Comparison of ENCODE assay signal across 8 cellular contexts in genomic region chr1:28248273-28249012, GRCh38. TPM values are rescaled to one million over a fixed set of nuclear protein-coding genes. Genes with fewer than 3 reads are reported as not detected.
DNase-seq lines count a peak whose midpoint lies in the region; ATAC-seq and TF ChIP-seq lines count a peak whose summit lies in the region.

No MANE protein-coding gene starts in this region.

- CTCF ChIA-PET in CD4-positive, alpha-beta memory T cell (lab: Charles Lee; ENCODE audit: partially characterized antibody) = interaction anchor here (0.7 to 5.5 kb wide), 54 partner anchors 9 to 633 kb away, joined by 3 to 67 read pairs (median 5); partner anchors contain the start of genes ATP5IF1, DNAJC8, MED18 and PHACTR4
- CTCF ChIA-PET in HEK293T (lab: Yijun Ruan, JAX) = interaction anchor here (0.6 to 2.4 kb wide), 26 partner anchors 8 to 333 kb away, joined by 3 to 23 read pairs (median 4); partner anchors contain the start of genes ATP5IF1, MED18 and SESN2

- no peaks in the 10 kb centered on the region for H3K9me3 Mint-ChIP-seq in CD4-positive, alpha-beta memory T cell

- TF ChIP-seq RAD21 in liver (IDR thresholded peaks at IDR 0.05) = peak; percentile 95 to 96

- H3K4me1 Mint-ChIP-seq in CD4-positive, alpha-beta memory T cell = peaks cover 34 to 56% (median 48%) of the 10 kb centered on the region in 4 donors

- ATAC-seq in GM19351 (IDR thresholded peaks at IDR 0.05; ENCODE audit: unreplicated experiment) = no peak

- POLR2A ChIA-PET in CD4-positive, alpha-beta memory T cell (lab: Charles Lee; ENCODE audit: partially characterized antibody) = interaction anchor here (0.6 to 8.9 kb wide), 23 partner anchors 12 to 934 kb away, joined by 3 to 197 read pairs (median 5); partner anchors contain the start of genes ATP5IF1, DNAJC8, EYA3 and MED18
- POLR2A ChIA-PET in HEK293T (lab: Yijun Ruan, JAX) = interaction anchor here (0.7 to 7.1 kb wide), 24 partner anchors 12 to 476 kb away, joined by 3 to 89 read pairs (median 4); partner anchors contain the start of genes ATP5IF1, DNAJC8, MED18 and PHACTR4

- WGBS in liver = 1% methylated on average over 12 of the region's 12 CpGs

- H3K27me3 Mint-ChIP-seq in CD4-positive, alpha-beta memory T cell = no peaks in the 10 kb centered on the region

- H3K9me3 ChIP-seq in CD4-positive, alpha-beta memory T cell (ENCODE audit: control insufficient read depth in 1 of 2, low read length in 2 of 2) = no peaks in the 10 kb centered on the region
- no peaks in the 10 kb centered on the region for H3K9me3 ChIP-seq in liver (ENCODE audit: control insufficient read depth in 4 of 4, low read length in 3 of 4)

- peak; percentile 93 for TF ChIP-seq CTCF in liver (IDR thresholded peaks at IDR 0.05; ENCODE audit: low read depth, low read length, missing input control)

- H3K27ac ChIP-seq in CD4-positive, alpha-beta memory T cell (ENCODE audit: low read depth, low read length) = peak overlapping the region; percentile 83
- H3K27ac ChIP-seq in liver (ENCODE audit: low read depth in 1 of 2, low read length in 2 of 2) = peak overlapping the region; percentile 73 to 82

- peak overlapping the region; percentile 2 to 25 for H3K4me3 ChIP-seq in CD4-positive, alpha-beta memory T cell (ENCODE audit: low read length in 2 of 2)
- H3K4me3 ChIP-seq in liver (ENCODE audit: low read depth in 1 of 3, low read length in 3 of 3) = peak overlapping the region; percentile 6 to 17 (median 12)

- peak overlapping the region; percentile 22 to 66 for H3K9ac ChIP-seq in liver (ENCODE audit: low read depth in 1 of 2, low read length in 2 of 2)

- H3K36me3 Mint-ChIP-seq in CD4-positive, alpha-beta memory T cell = peaks cover 0 to 3% of the 10 kb centered on the region in 2 donors

- DNase-seq in CD4-positive, alpha-beta memory T cell = peak; percentile 77 to 83 (median 81)
- peak; percentile 82 for DNase-seq in HEK293T (ENCODE audit: extremely low spot score)
- DNase-seq in NCI-H524 treated with DMSO at 0.1 percent for 48 hours (lab: John Stamatoyannopoulos, UW) = peak; percentile 32
- DNase-seq in activated CD4-positive, alpha-beta T cell treated with anti-CD3 and anti-CD28 coated beads, Interleukin-2, amount 50 U/mL, for 1 hour = peak; percentile 82
- peak; percentile 49 to 77 for DNase-seq in dermis microvascular lymphatic vessel endothelial cell (ENCODE audit: low read depth in 2 of 2)
- DNase-seq in stimulated activated CD4-positive, alpha-beta T cell treated with anti-CD3 and anti-CD28 coated beads, Interleukin-2, amount 100 ng/mL, for 48 hours = peak; percentile 78 to 82

- peak overlapping the region; percentile 75 to 96 (median 88) for H3K4me3 Mint-ChIP-seq in CD4-positive, alpha-beta memory T cell

- H3K27ac Mint-ChIP-seq in CD4-positive, alpha-beta memory T cell = peak overlapping the region; percentile 88 to 99 (median 94)

- no peaks in the 10 kb centered on the region for H3K36me3 ChIP-seq in CD4-positive, alpha-beta memory T cell (ENCODE audit: insufficient read depth, low read length)
- H3K36me3 ChIP-seq in liver (ENCODE audit: control insufficient read depth in 4 of 4, insufficient read depth in 3 of 4, low read depth in 1 of 4, low read length in 3 of 4) = no peaks in the 10 kb centered on the region

- peaks cover 57% of the 10 kb centered on the region for H3K4me1 ChIP-seq in CD4-positive, alpha-beta memory T cell (ENCODE audit: insufficient read depth, low read length)
- H3K4me1 ChIP-seq in liver (ENCODE audit: control insufficient read depth in 4 of 4, insufficient read depth in 4 of 4, low read length in 3 of 4) = peaks cover 6 to 67% (median 52%) of the 10 kb centered on the region in 4 donors

- intact Hi-C loops in CD4-positive, alpha-beta memory T cell (cut with micrococcal nuclease) = loop anchor here (1.0 to 5.0 kb wide), 7 partner anchors 11 to 629 kb away; partner anchors contain the start of genes MED18, RNU11 and SESN2

- H3K27me3 ChIP-seq in CD4-positive, alpha-beta memory T cell (ENCODE audit: insufficient read depth, low read length) = no peaks in the 10 kb centered on the region
- H3K27me3 ChIP-seq in liver (ENCODE audit: control insufficient read depth in 4 of 4, insufficient read depth in 4 of 4, low read length in 3 of 4) = no peaks in the 10 kb centered on the region

TF ChIP-seq in HEK293T, 16 proteins besides CTCF, POLR2A, EP300 and RAD21:
- no peak for TF ChIP-seq FOXM1 (IDR thresholded peaks at IDR 0.05; ENCODE audit: borderline replicate concordance)
- no peak for TF ChIP-seq L3MBTL2 (conservative IDR thresholded peaks at IDR 0.05)
- TF ChIP-seq ARNT (IDR thresholded peaks at IDR 0.05) = no peak
- no peak for TF ChIP-seq LEF1 (IDR thresholded peaks at IDR 0.05; ENCODE audit: borderline replicate concordance)
- peak; percentile 41; the same call in 1 of the 2 replicates for TF ChIP-seq ZNF384 (IDR thresholded peaks at IDR 0.05)
- TF ChIP-seq CTBP1 (IDR thresholded peaks at IDR 0.05; ENCODE audit: borderline replicate concordance) = no peak

TF ChIP-seq in liver, 16 proteins besides CTCF, POLR2A, EP300 and RAD21:
- TF ChIP-seq HNF4A (conservative IDR thresholded peaks at IDR 0.05) = peak in 1 of 2 donors; percentile 36
- no peak for TF ChIP-seq GABPA (IDR thresholded peaks at IDR 0.05 in 1 of 2, conservative IDR thresholded peaks at IDR 0.05 in 1 of 2)
- TF ChIP-seq YY1 (IDR thresholded peaks at IDR 0.05) = no peak
- TF ChIP-seq HNF4G (IDR thresholded peaks at IDR 0.05) = no peak
- TF ChIP-seq SP1 (IDR thresholded peaks at IDR 0.05) = no peak
- no peak for TF ChIP-seq ZBTB33 (IDR thresholded peaks at IDR 0.05)
- no peak for TF ChIP-seq TAF1 (conservative IDR thresholded peaks at IDR 0.05)
- TF ChIP-seq NR2F2 (IDR thresholded peaks at IDR 0.05) = no peak
- TF ChIP-seq ATF3 (IDR thresholded peaks at IDR 0.05) = peak; percentile 12
- TF ChIP-seq FOXA1 (IDR thresholded peaks at IDR 0.05) = no peak
- TF ChIP-seq JUND (IDR thresholded peaks at IDR 0.05) = no peak
- TF ChIP-seq RXRA (IDR thresholded peaks at IDR 0.05) = peak in 1 of 2 donors; percentile 24
- TF ChIP-seq REST (IDR thresholded peaks at IDR 0.05) = no peak
- no peak for TF ChIP-seq EGR1 (IDR thresholded peaks at IDR 0.05; ENCODE audit: low read depth in 2 of 2)

RNA-seq across cellular contexts. Expression of gene SESN2, which starts 10.9 kb away (rescaled TPM):
- 1 to 10 TPM; 5.7 to 6.4 TPM for total RNA-seq in CD4-positive, alpha-beta memory T cell
- polyA plus RNA-seq in CD4-positive, alpha-beta memory T cell = 1 to 10 TPM; 3.5 to 7.6 TPM
- 6.4 and 9.0 TPM in 2 replicates for total RNA-seq in dermis microvascular lymphatic vessel endothelial cell
- 10 to 100 TPM in 1 of 2 donors, 1 to 10 TPM in 1; 5.5 to 10.6 TPM for total RNA-seq in liver
- polyA plus RNA-seq in liver = 10 to 100 TPM; 10.7 to 13.0 TPM

RNA-seq across cellular contexts. Expression of gene ATP5IF1, which starts 12.5 kb away (rescaled TPM):
- 100 to 1,000 TPM; 111 TPM for total RNA-seq in CD4-positive, alpha-beta memory T cell
- 100 to 1,000 TPM; 383 to 743 TPM for polyA plus RNA-seq in CD4-positive, alpha-beta memory T cell
- total RNA-seq in dermis microvascular lymphatic vessel endothelial cell (85.6 and 121 TPM in 2 replicates), liver (100 to 1,000 TPM; 136 to 154 TPM)
- 100 to 1,000 TPM; 181 to 456 TPM for polyA plus RNA-seq in liver

RNA-seq across cellular contexts. Expression of gene DNAJC8, which starts 15.6 kb away (rescaled TPM):
- total RNA-seq in CD4-positive, alpha-beta memory T cell = 10 to 100 TPM; 71.5 to 78.1 TPM
- 100 to 1,000 TPM; 148 to 199 TPM for polyA plus RNA-seq in CD4-positive, alpha-beta memory T cell
- total RNA-seq in dermis microvascular lymphatic vessel endothelial cell = 33.1 and 41.7 TPM in 2 replicates
- total RNA-seq in liver = 10 to 100 TPM; 14.9 to 23.9 TPM
- 10 to 100 TPM; 26.5 to 38.6 TPM for polyA plus RNA-seq in liver

Comparison
In these comparisons a context has a peak if more than half of its experiments do, and no peak if none do; other contexts are left out.
1. DNase-seq: peak in every context shown above with its lines; median percentile 82 in HEK293T; 82 in activated CD4-positive, alpha-beta T cell treated with anti-CD3 and anti-CD28 coated beads, Interleukin-2, amount 50 U/mL, for 1 hour; 81 in CD4-positive, alpha-beta memory T cell; 80 in stimulated activated CD4-positive, alpha-beta T cell treated with anti-CD3 and anti-CD28 coated beads, Interleukin-2, amount 100 ng/mL, for 48 hours; 63 in dermis microvascular lymphatic vessel endothelial cell; 32 in NCI-H524 treated with DMSO at 0.1 percent for 48 hours.